22 cellular contexts compared by ENCODE assay signal in the genomic region with DNA sequence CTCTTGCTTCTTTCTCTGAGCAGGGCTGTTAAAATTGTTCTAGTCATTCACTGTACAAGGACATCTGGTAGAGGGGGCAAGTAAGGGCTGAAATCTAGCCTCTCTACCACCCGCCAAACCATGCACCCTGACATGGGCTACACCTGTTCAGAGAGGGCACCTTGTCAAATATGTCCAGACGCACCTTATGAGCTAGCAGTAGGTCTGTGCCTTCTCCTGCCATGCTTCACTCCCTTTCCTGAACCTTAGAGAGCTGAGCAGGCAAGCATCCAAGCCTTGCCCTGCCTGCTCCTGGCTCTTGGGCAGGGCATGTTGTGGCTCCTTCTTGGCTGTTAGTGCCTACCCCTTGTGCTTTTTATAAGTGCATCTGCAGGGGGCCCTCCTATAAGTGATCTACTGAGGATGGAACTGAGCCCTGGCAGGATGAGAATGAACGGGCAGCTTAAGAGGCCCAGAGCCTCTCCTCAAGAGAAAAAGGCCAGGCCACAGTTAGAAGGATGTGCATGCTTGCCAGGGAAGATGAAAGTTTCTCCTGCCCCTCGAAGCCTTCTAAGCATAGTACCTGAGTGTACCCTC. TPM values are rescaled to one million over a fixed set of nuclear protein-coding genes. Genes with fewer than 3 reads are reported as not detected.
A peak's percentile ranks its signal among the peaks of the same experiment; 100 is the strongest.
DNase-seq lines count a peak whose midpoint lies in the region; ATAC-seq and TF ChIP-seq lines count a peak whose summit lies in the region.
"Had no signal": no experiment of that assay in that cellular context is flagged by ENCODE, and none has a peak within 500 bp of the region (broad histone marks: within the 10 kb centered on the region; RNA-seq: fewer than 3 reads in every experiment).

No MANE protein-coding gene starts in this region.

- DNase-seq in DMS79 (lab: John Stamatoyannopoulos, UW) (peak; percentile 43), NCI-H187 treated with DMSO at 0.1 percent for 48 hours (lab: John Stamatoyannopoulos, UW) (peak; percentile 36), ecto neural progenitor cell (ENCODE audit: low spot score) (peak; percentile 27), osteocyte (ENCODE audit: extremely low spot score, unreplicated experiment) (peak; percentile 53), T-helper 17 cell (no peak), NCI-H1417 treated with DMSO at 0.1 percent for 48 hours (lab: John Stamatoyannopoulos, UW) (no peak), substantia nigra (lab: John Stamatoyannopoulos, UW) (no peak), T-helper 9 cell (no peak)
- DNase-seq: 8988T; CD4-positive, alpha-beta memory T cell; DMS153; DND-41; EL; GM23248; H7; HFFc6 had no signal

- TF ChIP-seq CTCF in osteocyte (IDR thresholded peaks at IDR 0.05): no peak

- H3K4me1 Mint-ChIP-seq in osteocyte (ENCODE audit: unreplicated experiment) (peaks cover 21% of the 10 kb centered on the region), T-helper 17 cell (peaks cover 16% of the 10 kb centered on the region)

- H3K4me3 Mint-ChIP-seq in osteocyte (ENCODE audit: unreplicated experiment): no peak overlapping the region
- no peak overlapping the region for H3K4me3 Mint-ChIP-seq in T-helper 17 cell
- H3K4me3 Mint-ChIP-seq: HFFc6 had no signal

- no peak overlapping the region for H3K27ac Mint-ChIP-seq in osteocyte (ENCODE audit: unreplicated experiment)
- no peak overlapping the region for H3K27ac Mint-ChIP-seq in T-helper 17 cell
- H3K27ac Mint-ChIP-seq: CD4-positive, alpha-beta memory T cell; HFFc6; IgD-negative memory B cell had no signal

- peaks cover 4% of the 10 kb centered on the region for H3K9me3 ChIP-seq in T-helper 17 cell (ENCODE audit: control insufficient read depth, low read length, poor library complexity, severe bottlenecking)

- no peak overlapping the region for H3K27ac ChIP-seq in substantia nigra (ENCODE audit: low read depth, low read length, poor library complexity, severe bottlenecking)
- H3K27ac ChIP-seq: BLaER1, GM23248 had no signal

- no peak for ATAC-seq in T-helper 17 cell
- ATAC-seq: HCT116, HepG2 had no signal

- H3K36me3 Mint-ChIP-seq in osteocyte (ENCODE audit: unreplicated experiment) (no peaks in the 10 kb centered on the region), T-helper 17 cell (ENCODE audit: low read depth) (peaks cover 14% of the 10 kb centered on the region)
- H3K36me3 Mint-ChIP-seq: CD4-positive, alpha-beta memory T cell had no signal

- H3K9me3 Mint-ChIP-seq in osteocyte (ENCODE audit: unreplicated experiment): peaks cover 4% of the 10 kb centered on the region
- H3K9me3 Mint-ChIP-seq: HFFc6 had no signal

- H3K27me3 Mint-ChIP-seq in osteocyte (ENCODE audit: unreplicated experiment) (peaks cover 90% of the 10 kb centered on the region), T-helper 17 cell (peaks cover 92% of the 10 kb centered on the region)

RNA-seq across cellular contexts. Expression of gene NEUROG1, which starts 3.8 kb away (rescaled TPM):
- total RNA-seq in osteocyte: not detected in 2 replicates
- not detected for total RNA-seq in T-helper 17 cell
- total RNA-seq: A673; CD4-positive, alpha-beta memory T cell; G401; GM23248; H7; HepG2; HFFc6 had no signal

RNA-seq across cellular contexts. Expression of gene CXCL14, which starts 39.3 kb away (rescaled TPM):
- total RNA-seq in osteocyte (0.16 TPM in 1 of 2 replicates, not detected in the other), T-helper 17 cell (not detected)
- total RNA-seq: A673; CD4-positive, alpha-beta memory T cell; G401; HepG2 had no signal

Comparison
In these comparisons a context has a peak if more than half of its experiments do, and no peak if none do; other contexts are left out.
1. DNase-seq: peak in DMS79 (single experiment), NCI-H187 treated with DMSO at 0.1 percent for 48 hours (single experiment), ecto neural progenitor cell (single experiment) and osteocyte (single experiment); none in T-helper 17 cell (0 of 3), NCI-H1417 treated with DMSO at 0.1 percent for 48 hours (single experiment), substantia nigra (0 of 49) and T-helper 9 cell (single experiment).